Comparison of ENCODE assay signal across 9 cellular contexts in the genomic region with DNA sequence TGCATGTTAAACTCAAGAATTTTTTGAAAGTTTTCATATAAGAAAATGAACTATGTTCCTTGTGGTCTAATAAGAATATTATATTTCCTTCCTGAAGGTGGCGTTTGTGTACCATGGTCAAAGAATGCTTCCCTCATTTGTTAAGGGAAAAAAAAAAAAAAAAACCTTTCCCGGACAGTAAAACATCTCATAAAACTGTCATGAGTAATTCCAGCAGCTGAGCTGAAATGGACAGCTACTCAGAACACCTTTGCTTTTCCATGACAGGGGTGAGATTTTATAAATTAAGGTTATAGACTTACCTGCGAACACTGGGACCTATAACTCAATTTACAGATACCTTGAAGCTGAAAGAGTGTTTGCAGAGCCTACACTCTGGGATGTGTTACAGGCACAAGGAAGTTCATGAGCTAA.
DNase-seq lines count a peak whose midpoint lies in the region; ATAC-seq, FAIRE-seq and TF ChIP-seq lines count a peak whose summit lies in the region.
"Had no signal": no experiment of that assay in that cellular context is flagged by ENCODE, and none has a peak within 500 bp of the region (broad histone marks: within the 10 kb centered on the region; RNA-seq: fewer than 3 reads in every experiment).

No MANE protein-coding gene starts in this region.

- no peaks in the 10 kb centered on the region for H3K36me3 Mint-ChIP-seq in stimulated activated naive B cell treated with anti-CD40 and anti-IgM and Interleukin-4, amounts not matched to agents 10 μg/mL and 1 μg/mL and 100 μg/mL, for 72 hours
- H3K36me3 Mint-ChIP-seq in activated T-cell treated with anti-CD3 and anti-CD28 coated beads, Interleukin-2, amount 50 U/mL, for 4 hours (ENCODE audit: insufficient read depth): no peaks in the 10 kb centered on the region

- H3K4me3 Mint-ChIP-seq in stimulated activated naive B cell treated with anti-CD40 and anti-IgM and Interleukin-4, amounts not matched to agents 10 μg/mL and 1 μg/mL and 100 μg/mL, for 72 hours: no peak overlapping the region
- no peak overlapping the region for H3K4me3 Mint-ChIP-seq in activated T-cell treated with anti-CD3 and anti-CD28 coated beads, Interleukin-2, amount 50 U/mL, for 4 hours
- H3K4me3 Mint-ChIP-seq: memory B cell had no signal

- H3K4me2 ChIP-seq in MM.1S (ENCODE audit: low read depth, low read length): no peak overlapping the region
- no peak overlapping the region for H3K4me2 ChIP-seq in keratinocyte (ENCODE audit: control insufficient read depth, extremely low read depth, insufficient read depth, low read depth, low read length)

- H3K27ac Mint-ChIP-seq in stimulated activated naive B cell treated with anti-CD40 and anti-IgM and Interleukin-4, amounts not matched to agents 10 μg/mL and 1 μg/mL and 100 μg/mL, for 72 hours: no peak overlapping the region
- H3K27ac Mint-ChIP-seq: memory B cell had no signal

- H3K9ac ChIP-seq in MM.1S (ENCODE audit: low read length): no peak overlapping the region
- no peak overlapping the region for H3K9ac ChIP-seq in adipocyte (ENCODE audit: low read length)
- H3K9ac ChIP-seq in keratinocyte (ENCODE audit: control insufficient read depth, extremely low read depth, insufficient read depth, low read length): no peak overlapping the region

- H2AFZ ChIP-seq in MM.1S (ENCODE audit: low read length): no peak overlapping the region
- no peak overlapping the region for H2AFZ ChIP-seq in keratinocyte (ENCODE audit: control insufficient read depth, low read length)

- H3K27me3 ChIP-seq in MM.1S (replicated peaks; ENCODE audit: insufficient read depth, low read length) (no peaks in the 10 kb centered on the region), adipocyte (replicated peaks; ENCODE audit: control insufficient read depth, insufficient read depth, low read length) (no peaks in the 10 kb centered on the region), keratinocyte (ENCODE audit: control insufficient read depth, extremely low read depth, insufficient read depth, low read length) (no peaks in the 10 kb centered on the region)

- no peaks in the 10 kb centered on the region for H3K9me1 ChIP-seq in keratinocyte (ENCODE audit: control insufficient read depth, extremely low read depth, insufficient read depth, low read length)

- dilution Hi-C loops in keratinocyte (cut with MboI; ENCODE audit: extremely low pct_ligation_motif_present, low sequenced_read_pairs): no loop called here

- H4K20me1 ChIP-seq in MM.1S (ENCODE audit: insufficient read depth, low read length) (no peaks in the 10 kb centered on the region), keratinocyte (ENCODE audit: control insufficient read depth, extremely low read depth, insufficient read depth, low read length) (no peaks in the 10 kb centered on the region)

- no peaks in the 10 kb centered on the region for H3K9me3 ChIP-seq in MM.1S (replicated peaks; ENCODE audit: insufficient read depth, low read length)
- H3K9me3 ChIP-seq in adipocyte (ENCODE audit: control insufficient read depth, low read length): no peaks in the 10 kb centered on the region
- no peaks in the 10 kb centered on the region for H3K9me3 ChIP-seq in keratinocyte (ENCODE audit: control insufficient read depth, low read depth, low read length)

- peaks cover 0 to 4% of the 10 kb centered on the region in 2 donors for H3K27me3 Mint-ChIP-seq in stimulated activated naive B cell treated with anti-CD40 and anti-IgM and Interleukin-4, amounts not matched to agents 10 μg/mL and 1 μg/mL and 100 μg/mL, for 72 hours
- peaks cover 4% of the 10 kb centered on the region for H3K27me3 Mint-ChIP-seq in activated T-cell treated with anti-CD3 and anti-CD28 coated beads, Interleukin-2, amount 50 U/mL, for 4 hours (ENCODE audit: low read depth)

- peaks cover 0 to 5% of the 10 kb centered on the region in 2 donors for H3K4me1 Mint-ChIP-seq in stimulated activated naive B cell treated with anti-CD40 and anti-IgM and Interleukin-4, amounts not matched to agents 10 μg/mL and 1 μg/mL and 100 μg/mL, for 72 hours
- H3K4me1 Mint-ChIP-seq in activated T-cell treated with anti-CD3 and anti-CD28 coated beads, Interleukin-2, amount 50 U/mL, for 4 hours (ENCODE audit: low read depth): peaks cover 8% of the 10 kb centered on the region
- H3K4me1 Mint-ChIP-seq: memory B cell had no signal

- H3K36me3 ChIP-seq in MM.1S (replicated peaks; ENCODE audit: insufficient read depth, low read length): no peaks in the 10 kb centered on the region
- no peaks in the 10 kb centered on the region for H3K36me3 ChIP-seq in adipocyte (ENCODE audit: control insufficient read depth, insufficient read depth, low read length, severe bottlenecking)
- H3K36me3 ChIP-seq in keratinocyte (ENCODE audit: control insufficient read depth in 2 of 2, extremely low read depth in 1 of 2, insufficient read depth in 2 of 2, low read length in 2 of 2): no peaks in the 10 kb centered on the region

- no peak for ATAC-seq in stimulated activated naive B cell treated with anti-CD40 and anti-IgM and Interleukin-4, amounts not matched to agents 10 μg/mL and 1 μg/mL and 100 μg/mL, for 72 hours (replicated peaks)
- no peak for ATAC-seq in activated T-cell treated with anti-CD3 and anti-CD28 coated beads, Interleukin-2, amount 50 U/mL, for 4 hours

- peak; percentile 9 for FAIRE-seq in keratinocyte (lab: Jason Lieb, UNC)

- H3K4me3 ChIP-seq in MM.1S (ENCODE audit: low read length) (no peak overlapping the region), adipocyte (ENCODE audit: low read length) (no peak overlapping the region), keratinocyte (ENCODE audit: control insufficient read depth in 2 of 3, extremely low read depth in 1 of 3, insufficient read depth in 2 of 3, low read depth in 1 of 3, low read length in 3 of 3) (no peak overlapping the region)

- peaks cover 10% of the 10 kb centered on the region for H3K4me1 ChIP-seq in MM.1S (ENCODE audit: low read length)
- peaks cover 12% of the 10 kb centered on the region for H3K4me1 ChIP-seq in adipocyte (ENCODE audit: control insufficient read depth, insufficient read depth, low read length)
- H3K4me1 ChIP-seq in keratinocyte (ENCODE audit: control insufficient read depth, extremely low read depth, insufficient read depth, low read length): peaks cover 27% of the 10 kb centered on the region

- H3K9me3 Mint-ChIP-seq in stimulated activated naive B cell treated with anti-CD40 and anti-IgM and Interleukin-4, amounts not matched to agents 10 μg/mL and 1 μg/mL and 100 μg/mL, for 72 hours: peaks cover 3 to 4% of the 10 kb centered on the region in 2 donors
- peaks cover 2% of the 10 kb centered on the region for H3K9me3 Mint-ChIP-seq in activated T-cell treated with anti-CD3 and anti-CD28 coated beads, Interleukin-2, amount 50 U/mL, for 4 hours

- H3F3A ChIP-seq in MM.1S (ENCODE audit: insufficient read depth, low read length): no peaks in the 10 kb centered on the region

- no peak overlapping the region for H3K27ac ChIP-seq in MM.1S (ENCODE audit: low read length)
- H3K27ac ChIP-seq in keratinocyte (ENCODE audit: control insufficient read depth, insufficient read depth, low read length): no peak overlapping the region

- DNase-seq in DMS53 (lab: John Stamatoyannopoulos, UW) (peak; percentile 72), MM.1S (peak; percentile 37), adipocyte (ENCODE audit: low read depth) (peak; percentile 83), keratinocyte (ENCODE audit: low read depth, low spot score) (peak; percentile 13), KG1 (lab: John Stamatoyannopoulos, UW) (no peak), iPS-NIHi11 (ENCODE audit: low spot score) (no peak)
- no peak for DNase-seq in stimulated activated naive B cell treated with anti-CD40 and anti-IgM and Interleukin-4, amounts not matched to agents 10 μg/mL and 1 μg/mL and 100 μg/mL, for 72 hours
- DNase-seq in activated T-cell treated with anti-CD3 and anti-CD28 coated beads, Interleukin-2, amount 50 U/mL, for 4 hours: no peak

- TF ChIP-seq CTCF in MM.1S (IDR thresholded peaks at IDR 0.05; ENCODE audit: low read length) (peak; percentile 49), keratinocyte (optimal IDR thresholded peaks at IDR 0.05 in 1 of 3, IDR thresholded peaks at IDR 0.05 in 1 of 3, conservative IDR thresholded peaks at IDR 0.05 in 1 of 3; ENCODE audit: extremely low read depth in 1 of 3, insufficient read depth in 2 of 3, low read length in 3 of 3) (peak in 2 of 3 experiments; percentile 14 to 34)

- H3K79me2 ChIP-seq in MM.1S (ENCODE audit: low read length): no peaks in the 10 kb centered on the region
- H3K79me2 ChIP-seq in keratinocyte (ENCODE audit: control insufficient read depth, insufficient read depth, low read length): no peaks in the 10 kb centered on the region

- H3K9me2 ChIP-seq in MM.1S (replicated peaks; ENCODE audit: insufficient read depth, low read length): no peaks in the 10 kb centered on the region

Comparison
In these comparisons a context has a peak if more than half of its experiments do, and no peak if none do; other contexts are left out.
1. DNase-seq: peak in DMS53 (single experiment), MM.1S (single experiment), adipocyte (single experiment) and keratinocyte (single experiment); none in stimulated activated naive B cell treated with anti-CD40 and anti-IgM and Interleukin-4, amounts not matched to agents 10 μg/mL and 1 μg/mL and 100 μg/mL, for 72 hours (single experiment), KG1 (single experiment), iPS-NIHi11 (single experiment) and activated T-cell treated with anti-CD3 and anti-CD28 coated beads, Interleukin-2, amount 50 U/mL, for 4 hours (single experiment).